21 cellular contexts compared by ENCODE assay signal in genomic region chr7:149731207-149731955, GRCh38. TPM values are rescaled to one million over a fixed set of nuclear protein-coding genes. Genes with fewer than 3 reads are reported as not detected.
A peak's percentile ranks its signal among the peaks of the same experiment; 100 is the strongest.
DNase-seq lines count a peak whose midpoint lies in the region; ATAC-seq, FAIRE-seq and TF ChIP-seq lines count a peak whose summit lies in the region.
"Had no signal": no experiment of that assay in that cellular context is flagged by ENCODE, and none has a peak within 500 bp of the region (broad histone marks: within the 10 kb centered on the region; RNA-seq: fewer than 3 reads in every experiment).

No MANE protein-coding gene starts in this region.

- no peak overlapping the region for H2BK120ac ChIP-seq in H9 (ENCODE audit: low read depth, low read length, poor library complexity, severe bottlenecking)

- no peak overlapping the region for H2AK5ac ChIP-seq in H9 (ENCODE audit: insufficient read length, low read length)

- BruUV-seq in PC-3 (replicated peaks; lab: Mats Ljungman, UMichigan) = no TSS peak

- H3K4me3 Mint-ChIP-seq in H9 (no peak overlapping the region), WTC11 (no peak overlapping the region)
- H3K4me3 Mint-ChIP-seq: CD4-positive, alpha-beta memory T cell had no signal

- peak; percentile 17 for DNase-seq in H9
- no peak for DNase-seq in WTC11 (ENCODE audit: low spot score)
- DNase-seq in kidney = peak; percentile 45
- DNase-seq in sciatic nerve (ENCODE audit: low spot score) = peak; percentile 49
- DNase-seq in caudate nucleus (lab: John Stamatoyannopoulos, UW) = no peak
- DNase-seq in NK-92 (lab: John Stamatoyannopoulos, UW; ENCODE audit: unreplicated experiment) = no peak
- no peak for DNase-seq in PC-3
- no peak for DNase-seq in activated CD4-positive, CD25-positive, alpha-beta regulatory T cell (lab: John Stamatoyannopoulos, UW)
- DNase-seq: CD4-positive, alpha-beta memory T cell; DMS153; GDM1; GOT3; NCI-H1417; NCI-H187; NCI-H226; NCI-H524; NCI-H82 had no signal

- TF ChIP-seq CTCF in H9 (conservative IDR thresholded peaks at IDR 0.05) = no peak
- no peak for TF ChIP-seq CTCF in WTC11 (IDR thresholded peaks at IDR 0.05)
- no peak for TF ChIP-seq CTCF in kidney (IDR thresholded peaks at IDR 0.05; ENCODE audit: borderline replicate concordance, extremely low read depth, insufficient read depth)
- TF ChIP-seq CTCF in PC-3 (conservative IDR thresholded peaks at IDR 0.05; ENCODE audit: low read depth, low read length) = no peak

- H3K18ac ChIP-seq in H9 (ENCODE audit: insufficient read length, low read depth, low read length) = no peak overlapping the region

- H2BK12ac ChIP-seq in H9 (ENCODE audit: insufficient read length, low read depth, low read length) = no peak overlapping the region

- peaks cover 5 to 35% (median 28%) of the 10 kb centered on the region in 3 experiments; a peak in 6 of 7 replicates for H3K36me3 Mint-ChIP-seq in H9 (ENCODE audit: insufficient read depth in 1 of 3, low read depth in 3 of 3)
- H3K36me3 Mint-ChIP-seq in WTC11 = peaks cover 10% of the 10 kb centered on the region; the same call in 1 of the 2 replicates

- H3K27ac Mint-ChIP-seq in H9 = no peak overlapping the region
- H3K27ac Mint-ChIP-seq in WTC11 = peak overlapping the region; percentile 23; the same call in 1 of the 2 replicates
- H3K27ac Mint-ChIP-seq: CD4-positive, alpha-beta memory T cell had no signal

- H3K9me2 ChIP-seq in PC-3 (replicated peaks; ENCODE audit: low read length) = no peaks in the 10 kb centered on the region

- no peak overlapping the region for H4K8ac ChIP-seq in H9 (replicated peaks; ENCODE audit: insufficient read length, low read depth, low read length)

- H3K79me1 ChIP-seq in H9 (ENCODE audit: insufficient read depth, low read depth, low read length, poor library complexity, severe bottlenecking) = no peaks in the 10 kb centered on the region

- H3K4me3 ChIP-seq in kidney (ENCODE audit: low read length in 2 of 2) (no peak overlapping the region), PC-3 (ENCODE audit: low read length) (no peak overlapping the region)
- H3K4me3 ChIP-seq: BLaER1, SJSA1 had no signal

- H2AFZ ChIP-seq in H9 (ENCODE audit: low read length) (no peak overlapping the region), PC-3 (ENCODE audit: low read length) (no peak overlapping the region)

- no peaks in the 10 kb centered on the region for H4K20me1 ChIP-seq in H9 (ENCODE audit: control insufficient read depth, insufficient read depth, insufficient read length)
- no peaks in the 10 kb centered on the region for H4K20me1 ChIP-seq in PC-3 (ENCODE audit: low read length)
- H4K20me1 ChIP-seq: BLaER1 had no signal

- FAIRE-seq in kidney (lab: Jason Lieb, UNC) = no peak

- WGBS in H9 (ENCODE audit: extremely low coverage, insufficient read length, low lambda C conversion rate) = no CpG with 5 or more reads among the region's 14 CpGs

- no peak overlapping the region for H3K27ac ChIP-seq in H9 (ENCODE audit: insufficient read length, low read depth, low read length)
- H3K27ac ChIP-seq in kidney (ENCODE audit: low read depth in 2 of 2, low read length in 2 of 2) = no peak overlapping the region
- no peak overlapping the region for H3K27ac ChIP-seq in caudate nucleus (ENCODE audit: low read depth, low read length)
- no peak overlapping the region for H3K27ac ChIP-seq in PC-3 (ENCODE audit: low read length)
- H3K27ac ChIP-seq: BLaER1, KMS-11, SJSA1 had no signal

- H3F3A ChIP-seq in PC-3 (ENCODE audit: low read length, unreplicated experiment) = no peaks in the 10 kb centered on the region

- H3K9ac ChIP-seq in H9 (ENCODE audit: extremely low read depth, insufficient read length, low read length) = no peak overlapping the region
- no peak overlapping the region for H3K9ac ChIP-seq in kidney (ENCODE audit: low read length in 2 of 2)
- H3K9ac ChIP-seq in PC-3 (ENCODE audit: low read length) = no peak overlapping the region
- H3K9ac ChIP-seq: BLaER1, KMS-11 had no signal

- H3K27me3 Mint-ChIP-seq in H9 (ENCODE audit: low read depth) (peaks cover 6% of the 10 kb centered on the region), WTC11 (ENCODE audit: low read depth) (no peaks in the 10 kb centered on the region)

- H2BK15ac ChIP-seq in H9 (ENCODE audit: low read depth, low read length) = no peak overlapping the region

- POLR2A ChIA-PET in WTC11 (lab: Charles Lee) (no interaction called here), PC-3 (lab: Charles Lee; ENCODE audit: unreplicated experiment) (no interaction called here)

- H3K9me3 Mint-ChIP-seq in H9 = no peaks in the 10 kb centered on the region
- no peaks in the 10 kb centered on the region for H3K9me3 Mint-ChIP-seq in WTC11
- H3K9me3 Mint-ChIP-seq: CD4-positive, alpha-beta memory T cell had no signal

- CTCF ChIA-PET in WTC11 (lab: Charles Lee) (interaction anchor here (0.8 to 2.9 kb wide), 3 partner anchors 11 to 106 kb away, joined by 3 to 18 read pairs (median 5); no protein-coding TSS in a partner anchor), PC-3 (lab: Charles Lee) (no interaction called here)

- no peak overlapping the region for H3K4ac ChIP-seq in H9 (ENCODE audit: low read depth, low read length)

- H3K79me2 ChIP-seq in H9 (ENCODE audit: insufficient read depth, low read length) (no peaks in the 10 kb centered on the region), PC-3 (ENCODE audit: low read length) (no peaks in the 10 kb centered on the region)

- intact Hi-C loops in kidney (cut with DNase I) = no loop called here
- intact Hi-C loops in sciatic nerve (cut with DNase I) = no loop called here
- intact Hi-C loops in PC-3 (cut with micrococcal nuclease) = no loop called here

- no peak overlapping the region for H2BK20ac ChIP-seq in H9 (ENCODE audit: low read depth, low read length, poor library complexity, severe bottlenecking)

- H4K91ac ChIP-seq in H9 (ENCODE audit: insufficient read length, low read depth, low read length) = no peak overlapping the region

- H3K27me3 ChIP-seq in H9 (ENCODE audit: insufficient read depth, low read length) = no peaks in the 10 kb centered on the region
- H3K27me3 ChIP-seq in PC-3 (ENCODE audit: low read length) = no peaks in the 10 kb centered on the region
- H3K27me3 ChIP-seq: BLaER1, SJSA1 had no signal

- ATAC-seq in WTC11 = no peak
- ATAC-seq in sciatic nerve = no peak
- ATAC-seq in PC-3 = no peak
- ATAC-seq: Panc1 had no signal

- H3K4me2 ChIP-seq in H9 (ENCODE audit: insufficient read depth, insufficient read length, low read length) (no peak overlapping the region), PC-3 (ENCODE audit: low read length) (no peak overlapping the region)
- H3K4me2 ChIP-seq: BLaER1, KMS-11 had no signal

- no peaks in the 10 kb centered on the region for H3K9me3 ChIP-seq in H9 (ENCODE audit: control insufficient read depth, low read depth, low read length)
- H3K9me3 ChIP-seq in kidney (ENCODE audit: control insufficient read depth in 1 of 2, low read length in 2 of 2) = no peaks in the 10 kb centered on the region
- no peaks in the 10 kb centered on the region for H3K9me3 ChIP-seq in PC-3 (ENCODE audit: low read length)
- H3K9me3 ChIP-seq: BLaER1, SJSA1 had no signal

- H3K23me2 ChIP-seq in H9 (ENCODE audit: insufficient read length, low read depth, low read length, poor library complexity, severe bottlenecking) = no peaks in the 10 kb centered on the region

- H3K4me1 ChIP-seq in H9 (ENCODE audit: insufficient read depth, low read length) = no peaks in the 10 kb centered on the region
- H3K4me1 ChIP-seq in kidney (ENCODE audit: control insufficient read depth in 1 of 2, insufficient read depth in 1 of 2, low read depth in 1 of 2, low read length in 2 of 2) = peaks cover 0 to 12% of the 10 kb centered on the region in 2 donors
- H3K4me1 ChIP-seq in PC-3 (ENCODE audit: insufficient read depth, low read length) = no peaks in the 10 kb centered on the region
- H3K4me1 ChIP-seq: SJSA1 had no signal

- no peaks in the 10 kb centered on the region for H3K4me1 Mint-ChIP-seq in H9
- no peaks in the 10 kb centered on the region for H3K4me1 Mint-ChIP-seq in WTC11

- no peak overlapping the region for H3K56ac ChIP-seq in H9 (ENCODE audit: insufficient read length, low read depth, low read length)

- no peak overlapping the region for H3T11ph ChIP-seq in H9 (ENCODE audit: low read length)

- H3K36me3 ChIP-seq in kidney (ENCODE audit: control insufficient read depth in 1 of 2, insufficient read depth in 2 of 2, low read length in 2 of 2) = peaks cover 5 to 14% of the 10 kb centered on the region in 2 donors
- H3K36me3 ChIP-seq in PC-3 (ENCODE audit: low read depth, low read length) = no peaks in the 10 kb centered on the region

- H2BK5ac ChIP-seq in H9 (ENCODE audit: insufficient read length, low read length) = no peak overlapping the region

- no peak overlapping the region for H4K5ac ChIP-seq in H9 (ENCODE audit: insufficient read length, low read depth, low read length)

- no peak overlapping the region for H3K23ac ChIP-seq in H9 (ENCODE audit: insufficient read length, low read depth, low read length)

- H3K14ac ChIP-seq in H9 (ENCODE audit: insufficient read depth, low read length) = no peak overlapping the region

TF ChIP-seq in WTC11, 78 proteins besides CTCF, POLR2A, EP300 and RAD21 (continues in another document):
- TF ChIP-seq ZNF138 (CRISPR knock-in tag; conservative IDR thresholded peaks at IDR 0.05) = no peak
- TF ChIP-seq, protein P1, sequence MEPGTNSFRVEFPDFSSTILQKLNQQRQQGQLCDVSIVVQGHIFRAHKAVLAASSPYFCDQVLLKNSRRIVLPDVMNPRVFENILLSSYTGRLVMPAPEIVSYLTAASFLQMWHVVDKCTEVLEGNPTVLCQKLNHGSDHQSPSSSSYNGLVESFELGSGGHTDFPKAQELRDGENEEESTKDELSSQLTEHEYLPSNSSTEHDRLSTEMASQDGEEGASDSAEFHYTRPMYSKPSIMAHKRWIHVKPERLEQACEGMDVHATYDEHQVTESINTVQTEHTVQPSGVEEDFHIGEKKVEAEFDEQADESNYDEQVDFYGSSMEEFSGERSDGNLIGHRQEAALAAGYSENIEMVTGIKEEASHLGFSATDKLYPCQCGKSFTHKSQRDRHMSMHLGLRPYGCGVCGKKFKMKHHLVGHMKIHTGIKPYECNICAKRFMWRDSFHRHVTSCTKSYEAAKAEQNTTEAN (CRISPR knock-in tag; IDR thresholded peaks at IDR 0.05) = no peak

RNA-seq across cellular contexts. Expression of gene ZNF467, which starts 42.0 kb away (rescaled TPM):
- 0.31 and 0.35 TPM in 2 replicates for total RNA-seq in H9 (2021)
- 0.70 to 1.2 TPM (median 0.73 TPM) in 3 replicates for total RNA-seq in WTC11 (2021)
- total RNA-seq in kidney = 24.5 TPM
- 15.0 TPM for polyA plus RNA-seq in kidney (ENCODE audit: insufficient read depth, low read depth, low replicate concordance)
- 10.1 TPM for total RNA-seq in sciatic nerve
- 4.1 and 6.3 TPM in 2 replicates for total RNA-seq in PC-3 (2014; rRNA removed)
- total RNA-seq: SJSA1 had no signal

Comparison
In these comparisons a context has a peak if more than half of its experiments do, and no peak if none do; other contexts are left out.
1. DNase-seq: peak in H9 (single experiment), kidney (single experiment) and sciatic nerve (single experiment); none in WTC11 (single experiment), caudate nucleus (0 of 61), NK-92 (single experiment), PC-3 (single experiment) and activated CD4-positive, CD25-positive, alpha-beta regulatory T cell (0 of 4).